Comparison of ENCODE assay signal across 15 cellular contexts in the genomic region with DNA sequence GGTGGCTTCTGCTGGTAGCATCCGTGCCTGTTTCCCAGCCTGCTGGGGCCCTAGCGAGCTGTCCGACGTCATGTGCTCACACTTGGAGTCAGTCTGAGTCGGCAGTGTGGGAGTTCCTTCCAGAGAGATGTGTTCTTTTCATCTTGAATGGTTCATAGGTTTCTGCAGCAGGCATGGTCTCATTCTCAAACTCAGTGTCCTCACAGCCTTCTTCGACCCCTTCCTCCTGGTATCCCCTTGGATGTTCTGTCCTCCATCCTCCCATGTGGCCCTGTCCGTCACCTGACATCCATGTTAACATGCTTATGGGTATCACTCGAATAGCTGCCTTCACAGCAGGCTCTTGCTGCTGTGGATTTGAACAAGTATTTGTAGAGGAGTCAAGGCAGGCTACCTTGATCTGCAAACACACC. TPM values are rescaled to one million over a fixed set of nuclear protein-coding genes. Genes with fewer than 3 reads are reported as not detected.
DNase-seq lines count a peak whose midpoint lies in the region; ATAC-seq lines count a peak whose summit lies in the region.
"Had no signal": no experiment of that assay in that cellular context is flagged by ENCODE, and none has a peak within 500 bp of the region (broad histone marks: within the 10 kb centered on the region; RNA-seq: fewer than 3 reads in every experiment).

No MANE protein-coding gene starts in this region.

- H3K27ac ChIP-seq in stomach smooth muscle (ENCODE audit: low read length) = peak overlapping the region; percentile 86
- H3K27ac ChIP-seq in effector memory CD4-positive, alpha-beta T cell (ENCODE audit: insufficient read depth, low read length, poor library complexity, severe bottlenecking) = no peak overlapping the region
- H3K27ac ChIP-seq: A549 had no signal

- no peak for DNase-seq in activated CD4-positive, alpha-beta T cell treated with anti-CD3 and anti-CD28 coated beads, Interleukin-2, amount 10 ng/mL, durations not matched to agents 24 days and 14 days
- DNase-seq in activated CD4-positive, alpha-beta T cell treated with anti-CD3 and anti-CD28 coated beads, Interleukin-2, amount 50 U/mL, for 4 hours = no peak
- DNase-seq in kidney glomerular epithelial cell (lab: John Stamatoyannopoulos, UW) = peak; percentile 39
- DNase-seq in effector memory CD4-positive, alpha-beta T cell = no peak
- DNase-seq in GM19238 (ENCODE audit: insufficient read length, low spot score) = no peak
- DNase-seq: activated gamma-delta T cell, DND-41, endodermal cell, naive B cell, NCI-H146 had no signal

- H3K9me3 Mint-ChIP-seq in activated CD4-positive, alpha-beta T cell treated with anti-CD3 and anti-CD28 coated beads, Interleukin-2, amount 10 ng/mL, durations not matched to agents 24 days and 14 days = no peaks in the 10 kb centered on the region
- H3K9me3 Mint-ChIP-seq in activated naive CD8-positive, alpha-beta T cell (ENCODE audit: low read depth) = no peaks in the 10 kb centered on the region
- H3K9me3 Mint-ChIP-seq: endodermal cell; naive B cell; T-helper 1 cell treated with Interleukin-12 subunit alpha and Interleukin-12 subunit beta and Interleukin-4 antibody, amounts not matched to agents 30 μg/mL and 1 μg/mL, for 36 hours had no signal

- H3K36me3 Mint-ChIP-seq in activated CD4-positive, alpha-beta T cell treated with anti-CD3 and anti-CD28 coated beads, Interleukin-2, amount 10 ng/mL, durations not matched to agents 24 days and 14 days (ENCODE audit: low read depth) = peaks cover 2% of the 10 kb centered on the region
- peaks cover 2% of the 10 kb centered on the region for H3K36me3 Mint-ChIP-seq in activated naive CD8-positive, alpha-beta T cell
- H3K36me3 Mint-ChIP-seq: naive B cell had no signal

- H3K27me3 ChIP-seq in stomach smooth muscle (ENCODE audit: control insufficient read depth in 1 of 2, insufficient read depth in 2 of 2, low read length in 2 of 2) = no peaks in the 10 kb centered on the region
- H3K27me3 ChIP-seq in effector memory CD4-positive, alpha-beta T cell (replicated peaks; ENCODE audit: control insufficient read depth, insufficient read depth, low read length, poor library complexity, severe bottlenecking) = no peaks in the 10 kb centered on the region

- H3K9me3 ChIP-seq in stomach smooth muscle (ENCODE audit: control insufficient read depth in 2 of 2, low read length in 2 of 2) = no peaks in the 10 kb centered on the region
- no peaks in the 10 kb centered on the region for H3K9me3 ChIP-seq in effector memory CD4-positive, alpha-beta T cell (ENCODE audit: control insufficient read depth, low read length)
- H3K9me3 ChIP-seq: A549 had no signal

- H3K27me3 Mint-ChIP-seq in activated CD4-positive, alpha-beta T cell treated with anti-CD3 and anti-CD28 coated beads, Interleukin-2, amount 10 ng/mL, durations not matched to agents 24 days and 14 days = no peaks in the 10 kb centered on the region
- H3K27me3 Mint-ChIP-seq in activated naive CD8-positive, alpha-beta T cell = no peaks in the 10 kb centered on the region

- peak overlapping the region; percentile 36 for H3K9ac ChIP-seq in stomach smooth muscle (ENCODE audit: low read length in 2 of 2)

- peaks cover 82% of the 10 kb centered on the region for H3K4me1 ChIP-seq in stomach smooth muscle (ENCODE audit: control insufficient read depth, insufficient read depth, low read length)
- peaks cover 48% of the 10 kb centered on the region for H3K4me1 ChIP-seq in effector memory CD4-positive, alpha-beta T cell (ENCODE audit: control insufficient read depth, insufficient read depth, low read length, poor library complexity, severe bottlenecking)
- H3K4me1 ChIP-seq: A549 had no signal

- peak overlapping the region; percentile 38 for H3K27ac Mint-ChIP-seq in activated CD4-positive, alpha-beta T cell treated with anti-CD3 and anti-CD28 coated beads, Interleukin-2, amount 10 ng/mL, durations not matched to agents 24 days and 14 days
- peak overlapping the region; percentile 18 for H3K27ac Mint-ChIP-seq in activated naive CD8-positive, alpha-beta T cell
- H3K27ac Mint-ChIP-seq: endodermal cell; T-helper 1 cell treated with Interleukin-12 subunit alpha and Interleukin-12 subunit beta and Interleukin-4 antibody, amounts not matched to agents 30 μg/mL and 1 μg/mL, for 36 hours had no signal

- no peak for ATAC-seq in GM19035 (IDR thresholded peaks at IDR 0.05; ENCODE audit: unreplicated experiment)
- ATAC-seq: A549 had no signal

- intact Hi-C loops in activated CD4-positive, alpha-beta T cell treated with anti-CD3 and anti-CD28 coated beads, Interleukin-2, amount 10 ng/mL, durations not matched to agents 24 days and 14 days (cut with micrococcal nuclease) = loop anchor here (5.0 kb wide), 4 partner anchors 43 to 318 kb away; no protein-coding TSS in a partner anchor

- no peaks in the 10 kb centered on the region for H3K36me3 ChIP-seq in stomach smooth muscle (ENCODE audit: control insufficient read depth in 2 of 2, insufficient read depth in 2 of 2, low read length in 2 of 2)
- H3K36me3 ChIP-seq in effector memory CD4-positive, alpha-beta T cell (ENCODE audit: control insufficient read depth, insufficient read depth, low read length) = no peaks in the 10 kb centered on the region

- peaks cover 72% of the 10 kb centered on the region for H3K4me1 Mint-ChIP-seq in activated CD4-positive, alpha-beta T cell treated with anti-CD3 and anti-CD28 coated beads, Interleukin-2, amount 10 ng/mL, durations not matched to agents 24 days and 14 days
- peaks cover 83% of the 10 kb centered on the region for H3K4me1 Mint-ChIP-seq in activated naive CD8-positive, alpha-beta T cell (ENCODE audit: low read depth)

- H3K4me3 ChIP-seq in stomach smooth muscle (ENCODE audit: low read length in 2 of 2) = peak overlapping the region; percentile 24 to 55
- H3K4me3 ChIP-seq in effector memory CD4-positive, alpha-beta T cell (ENCODE audit: insufficient read depth, low read depth, low read length, poor library complexity, severe bottlenecking) = no peak overlapping the region
- H3K4me3 ChIP-seq: A549 had no signal

- H3K4me3 Mint-ChIP-seq in activated CD4-positive, alpha-beta T cell treated with anti-CD3 and anti-CD28 coated beads, Interleukin-2, amount 10 ng/mL, durations not matched to agents 24 days and 14 days = peak overlapping the region; percentile 21
- no peak overlapping the region for H3K4me3 Mint-ChIP-seq in activated naive CD8-positive, alpha-beta T cell
- H3K4me3 Mint-ChIP-seq: endodermal cell; T-helper 1 cell treated with Interleukin-12 subunit alpha and Interleukin-12 subunit beta and Interleukin-4 antibody, amounts not matched to agents 30 μg/mL and 1 μg/mL, for 36 hours had no signal

RNA-seq across cellular contexts. Expression of a gene that starts 51.0 kb away (rescaled TPM):
- total RNA-seq in activated CD4-positive, alpha-beta T cell treated with anti-CD3 and anti-CD28 coated beads, Interleukin-2, amount 10 ng/mL, durations not matched to agents 24 days and 14 days = 35.6 and 36.5 TPM in 2 replicates
